In genomic region chr6:117465691-117466090, GRCh38 we compare ENCODE assay signal across 14 cellular contexts. TPM values are rescaled to one million over a fixed set of nuclear protein-coding genes. Genes with fewer than 3 reads are reported as not detected.
"Had no signal": no experiment of that assay in that cellular context is flagged by ENCODE, and none has a peak within 500 bp of the region (broad histone marks: within the 10 kb centered on the region; RNA-seq: fewer than 3 reads in every experiment).

No MANE protein-coding gene starts in this region.

- DNase-seq: activated B cell treated with CpG ODN at 0.5 μM for 24 hours; activated naive CD4-positive, alpha-beta T cell treated with anti-CD3 and anti-CD28 coated beads for 36 hours; erythroblast; ovary; stimulated activated CD4-positive, alpha-beta T cell treated with anti-CD3 and anti-CD28 coated beads, Interleukin-15, amount 100 ng/mL, for 24 hours; stimulated activated CD4-positive, alpha-beta T cell treated with anti-CD3 and anti-CD28 coated beads, Interleukin-4, amount 100 ng/mL, for 4 hours; tibial artery had no signal

- H3K4me3 ChIP-seq: hepatocyte, ovary, tibial artery, vagina had no signal

- H3K4me1 Mint-ChIP-seq: activated B cell treated with CpG ODN at 0.5 μM for 24 hours, brain, neural crest cell had no signal

- H3K9me3 Mint-ChIP-seq: activated B cell treated with CpG ODN at 0.5 μM for 24 hours; activated naive CD4-positive, alpha-beta T cell treated with anti-CD3 and anti-CD28 coated beads for 36 hours; neural crest cell; T-helper 1 cell treated with Interleukin-12 subunit alpha and Interleukin-12 subunit beta and Interleukin-4 antibody, amounts not matched to agents 30 μg/mL and 1 μg/mL, for 36 hours had no signal

- H3K27ac ChIP-seq: hepatocyte, ovary, tibial artery, vagina had no signal

- H3K27ac Mint-ChIP-seq: activated B cell treated with CpG ODN at 0.5 μM for 24 hours; activated naive CD4-positive, alpha-beta T cell treated with anti-CD3 and anti-CD28 coated beads for 36 hours; brain; T-helper 1 cell treated with Interleukin-12 subunit alpha and Interleukin-12 subunit beta and Interleukin-4 antibody, amounts not matched to agents 30 μg/mL and 1 μg/mL, for 36 hours had no signal

- H3K4me1 ChIP-seq: tibial artery, vagina had no signal

- H3K4me3 Mint-ChIP-seq: activated B cell treated with CpG ODN at 0.5 μM for 24 hours; activated naive CD4-positive, alpha-beta T cell treated with anti-CD3 and anti-CD28 coated beads for 36 hours; brain; neural crest cell; T-helper 1 cell treated with Interleukin-12 subunit alpha and Interleukin-12 subunit beta and Interleukin-4 antibody, amounts not matched to agents 30 μg/mL and 1 μg/mL, for 36 hours had no signal

- H3K36me3 Mint-ChIP-seq: brain had no signal

- H3K36me3 ChIP-seq: ovary, tibial artery, vagina had no signal

- H3K9me3 ChIP-seq: ovary, tibial artery, vagina had no signal

- H3K27me3 ChIP-seq: hepatocyte, ovary, tibial artery, vagina had no signal

RNA-seq across cellular contexts. Expression of gene ROS1, which starts 39.9 kb away (rescaled TPM):
- total RNA-seq: activated B cell treated with CpG ODN at 0.5 μM for 24 hours; activated naive CD4-positive, alpha-beta T cell treated with anti-CD3 and anti-CD28 coated beads for 36 hours; liver; mesenteric fat pad; neural crest cell; vagina had no signal
